15 cellular contexts compared by ENCODE assay signal in genomic region chr13:99123101-99124045, GRCh38.
DNase-seq lines count a peak whose midpoint lies in the region; ATAC-seq, FAIRE-seq and TF ChIP-seq lines count a peak whose summit lies in the region.
"Had no signal": no experiment of that assay in that cellular context is flagged by ENCODE, and none has a peak within 500 bp of the region (broad histone marks: within the 10 kb centered on the region; RNA-seq: fewer than 3 reads in every experiment).

No MANE protein-coding gene starts in this region.

- 85 to 98% methylated on average over 7 to 14 of the region's 14 CpGs for WGBS in endodermal cell (ENCODE audit: insufficient coverage in 1 of 2, insufficient read length in 1 of 2), 2 experiments

- no peak overlapping the region for H3K27ac Mint-ChIP-seq in osteocyte (ENCODE audit: unreplicated experiment)
- H3K27ac Mint-ChIP-seq in endodermal cell = no peak overlapping the region

- H3K9me3 Mint-ChIP-seq in osteocyte (ENCODE audit: unreplicated experiment) (peaks cover 3% of the 10 kb centered on the region), endodermal cell (peaks cover 5% of the 10 kb centered on the region)
- H3K9me3 Mint-ChIP-seq: central memory CD8-positive, alpha-beta T cell had no signal

- no peak overlapping the region for H3K4me3 ChIP-seq in bronchial epithelial cell (ENCODE audit: low read depth, low read length)
- H3K4me3 ChIP-seq in endodermal cell (ENCODE audit: low read length) = no peak overlapping the region

- H3K27me3 Mint-ChIP-seq in osteocyte (ENCODE audit: unreplicated experiment) = peaks cover 3% of the 10 kb centered on the region
- H3K27me3 Mint-ChIP-seq in endodermal cell (ENCODE audit: insufficient read depth) = peaks cover 26% of the 10 kb centered on the region

- H3K4me1 ChIP-seq in endodermal cell (ENCODE audit: control insufficient read depth, insufficient read depth, low read length) = no peaks in the 10 kb centered on the region
- H3K4me1 ChIP-seq: Caco-2 had no signal

- H3K4me1 Mint-ChIP-seq in osteocyte (ENCODE audit: unreplicated experiment) (peaks cover 23% of the 10 kb centered on the region), endodermal cell (no peaks in the 10 kb centered on the region)

- H3K4me3 Mint-ChIP-seq in osteocyte (ENCODE audit: unreplicated experiment) (no peak overlapping the region), endodermal cell (no peak overlapping the region)

- no peaks in the 10 kb centered on the region for H3K36me3 Mint-ChIP-seq in osteocyte (ENCODE audit: unreplicated experiment)
- H3K36me3 Mint-ChIP-seq in endodermal cell (ENCODE audit: low read depth) = no peaks in the 10 kb centered on the region

- TF ChIP-seq CTCF in bronchial epithelial cell (IDR thresholded peaks at IDR 0.05; ENCODE audit: insufficient read depth, low read length, severe bottlenecking) (no peak), osteocyte (IDR thresholded peaks at IDR 0.05) (no peak), endodermal cell (conservative IDR thresholded peaks at IDR 0.05) (no peak)

- H3K9me3 ChIP-seq in endodermal cell (ENCODE audit: control insufficient read depth, low read length) = no peaks in the 10 kb centered on the region
- H3K9me3 ChIP-seq: Caco-2 had no signal

- H3K27ac ChIP-seq in endodermal cell (ENCODE audit: low read depth, low read length) = no peak overlapping the region

- peak; percentile 57 for DNase-seq in GM03348 (ENCODE audit: low spot score)
- DNase-seq in NCI-H226 = peak; percentile 34
- peak; percentile 61 for DNase-seq in bronchial epithelial cell (ENCODE audit: low read depth)
- DNase-seq in osteocyte (ENCODE audit: extremely low spot score, unreplicated experiment) = peak; percentile 64
- DNase-seq in frontal cortex (ENCODE audit: low spot score in 2 of 2) = no peak
- no peak for DNase-seq in endodermal cell
- DNase-seq: activated CD8-positive, alpha-beta T cell treated with anti-CD3 and anti-CD28 coated beads for 36 hours; activated effector memory CD4-positive, alpha-beta T cell treated with anti-CD3 and anti-CD28 coated beads, Interleukin-2, amount 50 U/mL, for 16 hours; Caco-2; NCI-H446; PC-3; T1000 had no signal

- H3K36me3 ChIP-seq in bronchial epithelial cell (ENCODE audit: control insufficient read depth, insufficient read depth, low read length) (no peaks in the 10 kb centered on the region), endodermal cell (ENCODE audit: control insufficient read depth, insufficient read depth, low read length) (no peaks in the 10 kb centered on the region)

- H3K27me3 ChIP-seq in bronchial epithelial cell (ENCODE audit: control insufficient read depth, insufficient read depth, low read length) = no peaks in the 10 kb centered on the region
- no peaks in the 10 kb centered on the region for H3K27me3 ChIP-seq in endodermal cell (ENCODE audit: control insufficient read depth, insufficient read depth, low read length, poor library complexity, severe bottlenecking)

- ATAC-seq in GM21390 (IDR thresholded peaks at IDR 0.05; ENCODE audit: unreplicated experiment) = no peak
- ATAC-seq: activated CD8-positive, alpha-beta T cell treated with anti-CD3 and anti-CD28 coated beads for 36 hours; PC-3; sciatic nerve had no signal

- no peak overlapping the region for H3K9ac ChIP-seq in endodermal cell (ENCODE audit: extremely low read depth, low read length, poor library complexity, severe bottlenecking)

- FAIRE-seq in bronchial epithelial cell (lab: Jason Lieb, UNC) (peak; percentile 62), frontal cortex (lab: Jason Lieb, UNC) (no peak)

Comparison
In these comparisons a context has a peak if more than half of its experiments do, and no peak if none do; other contexts are left out.
1. DNase-seq: peak in GM03348 (single experiment), NCI-H226 (single experiment), bronchial epithelial cell (single experiment) and osteocyte (single experiment); none in frontal cortex (0 of 2) and endodermal cell (single experiment).